21 cellular contexts compared by ENCODE assay signal in the genomic region with DNA sequence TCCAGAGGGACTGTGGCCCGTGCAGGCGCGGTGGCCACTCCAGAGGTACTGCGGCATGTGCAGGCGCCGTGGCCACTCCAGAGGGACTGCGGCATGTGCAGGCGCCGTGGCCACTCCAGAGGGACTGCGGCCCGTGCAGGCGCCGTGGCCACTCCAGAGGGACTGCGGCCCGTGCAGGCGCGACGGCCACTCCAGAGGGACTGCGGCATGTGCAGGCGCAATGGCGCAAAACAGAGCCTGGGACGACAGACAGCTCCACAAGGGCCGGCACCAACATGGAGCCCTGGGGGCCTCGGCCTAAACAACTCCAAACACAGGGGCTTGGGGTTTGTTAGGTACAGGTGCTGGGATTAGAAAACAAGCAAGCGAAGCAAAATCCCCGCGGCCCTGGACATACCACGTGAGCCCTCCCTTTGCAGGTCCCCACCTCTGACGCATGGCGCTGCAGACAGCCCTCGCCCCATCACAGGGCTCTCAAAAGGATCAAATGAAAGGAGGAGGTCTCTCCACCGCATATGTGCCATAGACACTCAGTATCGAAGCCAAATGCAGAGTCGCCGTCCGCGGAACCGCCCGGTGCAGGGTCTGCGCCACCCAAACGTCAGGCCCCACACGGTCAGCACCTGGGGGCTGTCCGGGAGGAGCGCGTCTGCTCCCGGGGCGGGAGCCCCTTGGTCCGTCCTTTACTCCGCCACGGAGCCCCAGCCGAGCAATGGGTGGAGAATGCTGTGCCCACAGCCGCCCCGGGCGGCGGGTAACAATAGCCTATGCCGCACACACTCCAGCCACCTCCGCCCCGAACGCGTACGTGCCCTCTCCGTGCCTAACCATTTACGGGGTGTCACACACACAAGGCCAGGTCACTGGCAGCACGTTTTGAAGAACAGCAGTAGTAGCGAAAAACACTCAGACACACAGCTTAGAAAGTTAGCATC.
A peak's percentile ranks its signal among the peaks of the same experiment; 100 is the strongest.
DNase-seq lines count a peak whose midpoint lies in the region; ATAC-seq and TF ChIP-seq lines count a peak whose summit lies in the region.
"Had no signal": no experiment of that assay in that cellular context is flagged by ENCODE, and none has a peak within 500 bp of the region (broad histone marks: within the 10 kb centered on the region; RNA-seq: fewer than 3 reads in every experiment).

No MANE protein-coding gene starts in this region.

- H3K4me1 ChIP-seq in osteoblast (ENCODE audit: insufficient read depth, low read length) (no peaks in the 10 kb centered on the region), right lobe of liver (no peaks in the 10 kb centered on the region), uterus (no peaks in the 10 kb centered on the region)
- H3K4me1 ChIP-seq: BE2C, SJCRH30 had no signal

- no peak overlapping the region for H3K4me3 Mint-ChIP-seq in activated naive CD8-positive, alpha-beta T cell treated with anti-CD3 and anti-CD28 coated beads, Interleukin-2, amount 10 ng/mL, durations not matched to agents 7 days and 5 days
- H3K4me3 Mint-ChIP-seq in activated naive CD8-positive, alpha-beta T cell treated with anti-CD3 and anti-CD28 coated beads for 36 hours, result no peak overlapping the region
- no peak overlapping the region for H3K4me3 Mint-ChIP-seq in WTC11
- H3K4me3 Mint-ChIP-seq: CD14-positive monocyte, GM23338 had no signal

- intact Hi-C loops in right lobe of liver (cut with DNase I), result no loop called here
- intact Hi-C loops in uterus (cut with DNase I; ENCODE audit: low total_unique reads), result no loop called here

- no peak for TF ChIP-seq POLR2A in right lobe of liver (IDR thresholded peaks at IDR 0.05)
- no peak for TF ChIP-seq POLR2A in uterus (IDR thresholded peaks at IDR 0.05)

- no peak overlapping the region for H2AFZ ChIP-seq in osteoblast (ENCODE audit: low read length)
- H2AFZ ChIP-seq: GM23338 had no signal

- 95% methylated on average over 22 of the region's 65 CpGs for WGBS in right lobe of liver (ENCODE audit: insufficient coverage, low coverage, low lambda C conversion rate, missing lambda C conversion rate)

- H3K4me2 ChIP-seq in osteoblast (ENCODE audit: insufficient read depth, low read length), result no peak overlapping the region
- H3K4me2 ChIP-seq: GM23338 had no signal

- H3K27me3 ChIP-seq in osteoblast (ENCODE audit: insufficient read depth, low read length) (no peaks in the 10 kb centered on the region), right lobe of liver (no peaks in the 10 kb centered on the region), uterus (no peaks in the 10 kb centered on the region)
- H3K27me3 ChIP-seq: BE2C, SJCRH30 had no signal

- H3K27ac ChIP-seq in osteoblast (ENCODE audit: low read depth, low read length) (no peak overlapping the region), right lobe of liver (no peak overlapping the region), uterus (no peak overlapping the region)
- H3K27ac ChIP-seq: SJCRH30 had no signal

- no peak for DNase-seq in activated naive CD8-positive, alpha-beta T cell treated with anti-CD3 and anti-CD28 coated beads, Interleukin-2, amount 10 ng/mL, durations not matched to agents 7 days and 5 days
- DNase-seq in activated naive CD8-positive, alpha-beta T cell treated with anti-CD3 and anti-CD28 coated beads for 36 hours, result no peak
- DNase-seq in WTC11 (ENCODE audit: low spot score), result no peak
- peak; percentile 60 for DNase-seq in osteoblast (ENCODE audit: insufficient read length, low spot score, missing footprints)
- no peak for DNase-seq in right lobe of liver
- DNase-seq in uterus, result no peak
- no peak for DNase-seq in central memory CD4-positive, alpha-beta T cell
- DNase-seq: BE2C; CD8-positive, alpha-beta memory T cell; DMS 273 treated with DMSO at 0.1 percent for 48 hours; DMS79; GDM1; HCEC 1CT; NCI-H1048; NCI-H1694; NCI-H2029 treated with DMSO at 0.1 percent for 48 hours had no signal

- peaks cover 4% of the 10 kb centered on the region for H3K4me1 Mint-ChIP-seq in activated naive CD8-positive, alpha-beta T cell treated with anti-CD3 and anti-CD28 coated beads, Interleukin-2, amount 10 ng/mL, durations not matched to agents 7 days and 5 days
- peaks cover 6% of the 10 kb centered on the region for H3K4me1 Mint-ChIP-seq in activated naive CD8-positive, alpha-beta T cell treated with anti-CD3 and anti-CD28 coated beads for 36 hours
- H3K4me1 Mint-ChIP-seq in WTC11, result peaks cover 2% of the 10 kb centered on the region; the same call in 1 of the 2 replicates

- H4K20me1 ChIP-seq in osteoblast (ENCODE audit: insufficient read depth, low read length), result peaks cover 6% of the 10 kb centered on the region

- no peak overlapping the region for H3K4me3 ChIP-seq in osteoblast (ENCODE audit: insufficient read depth, low read length)
- no peak overlapping the region for H3K4me3 ChIP-seq in right lobe of liver
- H3K4me3 ChIP-seq in uterus, result no peak overlapping the region
- H3K4me3 ChIP-seq: GM12878, GM23338, SJCRH30 had no signal

- CTCF ChIA-PET in WTC11 (lab: Charles Lee), result no interaction called here

- peaks cover 15% of the 10 kb centered on the region for H3K9me3 Mint-ChIP-seq in activated naive CD8-positive, alpha-beta T cell treated with anti-CD3 and anti-CD28 coated beads, Interleukin-2, amount 10 ng/mL, durations not matched to agents 7 days and 5 days
- peaks cover 11% of the 10 kb centered on the region for H3K9me3 Mint-ChIP-seq in activated naive CD8-positive, alpha-beta T cell treated with anti-CD3 and anti-CD28 coated beads for 36 hours
- H3K9me3 Mint-ChIP-seq in WTC11, result no peaks in the 10 kb centered on the region
- H3K9me3 Mint-ChIP-seq: IgD-negative memory B cell had no signal

- H3K9me3 ChIP-seq in osteoblast (ENCODE audit: low read depth, low read length) (no peaks in the 10 kb centered on the region), right lobe of liver (no peaks in the 10 kb centered on the region), uterus (no peaks in the 10 kb centered on the region)
- H3K9me3 ChIP-seq: BE2C, SJCRH30 had no signal

- no peaks in the 10 kb centered on the region for H3K79me2 ChIP-seq in osteoblast (ENCODE audit: insufficient read depth, low read length)

- TF ChIP-seq CTCF in WTC11 (IDR thresholded peaks at IDR 0.05), result no peak
- TF ChIP-seq CTCF in osteoblast (IDR thresholded peaks at IDR 0.05; ENCODE audit: extremely low read depth, low read depth, low read length), result no peak
- no peak for TF ChIP-seq CTCF in right lobe of liver (IDR thresholded peaks at IDR 0.05)
- no peak for TF ChIP-seq CTCF in uterus (IDR thresholded peaks at IDR 0.05)

- no peaks in the 10 kb centered on the region for H3K27me3 Mint-ChIP-seq in activated naive CD8-positive, alpha-beta T cell treated with anti-CD3 and anti-CD28 coated beads, Interleukin-2, amount 10 ng/mL, durations not matched to agents 7 days and 5 days
- H3K27me3 Mint-ChIP-seq in activated naive CD8-positive, alpha-beta T cell treated with anti-CD3 and anti-CD28 coated beads for 36 hours, result no peaks in the 10 kb centered on the region
- H3K27me3 Mint-ChIP-seq in WTC11 (ENCODE audit: low read depth), result no peaks in the 10 kb centered on the region
- H3K27me3 Mint-ChIP-seq: IgD-negative memory B cell had no signal

- H3K36me3 ChIP-seq in osteoblast (ENCODE audit: insufficient read depth, low read length) (peaks cover 3% of the 10 kb centered on the region), right lobe of liver (peaks cover 0 to 10% (median 0%) of the 10 kb centered on the region in 4 donors), uterus (no peaks in the 10 kb centered on the region)

- no peak for ATAC-seq in activated naive CD8-positive, alpha-beta T cell treated with anti-CD3 and anti-CD28 coated beads, Interleukin-2, amount 10 ng/mL, durations not matched to agents 7 days and 5 days (ENCODE audit: low read depth)
- no peak for ATAC-seq in WTC11
- ATAC-seq in right lobe of liver, result no peak

- peak overlapping the region; percentile 60 for H3K27ac Mint-ChIP-seq in activated naive CD8-positive, alpha-beta T cell treated with anti-CD3 and anti-CD28 coated beads, Interleukin-2, amount 10 ng/mL, durations not matched to agents 7 days and 5 days
- H3K27ac Mint-ChIP-seq in activated naive CD8-positive, alpha-beta T cell treated with anti-CD3 and anti-CD28 coated beads for 36 hours, result no peak overlapping the region
- peak overlapping the region; percentile 60 for H3K27ac Mint-ChIP-seq in WTC11
- H3K27ac Mint-ChIP-seq: CD8-positive, alpha-beta memory T cell; IgD-negative memory B cell had no signal

- POLR2A ChIA-PET in activated naive CD8-positive, alpha-beta T cell treated with anti-CD3 and anti-CD28 coated beads, Interleukin-2, amount 10 ng/mL, durations not matched to agents 7 days and 5 days (lab: Charles Lee), result no interaction called here
- POLR2A ChIA-PET in WTC11 (lab: Charles Lee), result no interaction called here

- H3K36me3 Mint-ChIP-seq in activated naive CD8-positive, alpha-beta T cell treated with anti-CD3 and anti-CD28 coated beads, Interleukin-2, amount 10 ng/mL, durations not matched to agents 7 days and 5 days, result peaks cover 41% of the 10 kb centered on the region
- peaks cover 32% of the 10 kb centered on the region for H3K36me3 Mint-ChIP-seq in activated naive CD8-positive, alpha-beta T cell treated with anti-CD3 and anti-CD28 coated beads for 36 hours
- peaks cover 10% of the 10 kb centered on the region for H3K36me3 Mint-ChIP-seq in WTC11

TF ChIP-seq in WTC11, 78 proteins besides CTCF, POLR2A, EP300 and RAD21 (continues in another document):
- no peak for TF ChIP-seq SP1 (CRISPR knock-in tag; conservative IDR thresholded peaks at IDR 0.05)
- TF ChIP-seq TP53 (CRISPR knock-in tag; IDR thresholded peaks at IDR 0.05), result no peak
- TF ChIP-seq ZNF263 (CRISPR knock-in tag; IDR thresholded peaks at IDR 0.05; ENCODE audit: low read depth), result no peak
- no peak for TF ChIP-seq NFYB (CRISPR knock-in tag; conservative IDR thresholded peaks at IDR 0.05; ENCODE audit: low read depth)
